ENCODE assay signal across 9 cellular contexts in genomic region chr11:65425971-65426838, GRCh38. TPM values are rescaled to one million over a fixed set of nuclear protein-coding genes. Genes with fewer than 3 reads are reported as not detected.
DNase-seq lines count a peak whose midpoint lies in the region; ATAC-seq, FAIRE-seq and TF ChIP-seq lines count a peak whose summit lies in the region.
"Had no signal": no experiment of that assay in that cellular context is flagged by ENCODE, and none has a peak within 500 bp of the region (broad histone marks: within the 10 kb centered on the region; RNA-seq: fewer than 3 reads in every experiment).

No MANE protein-coding gene starts in this region.

- ATAC-seq in HG02840 (IDR thresholded peaks at IDR 0.05; ENCODE audit: low FRiP score, unreplicated experiment), result no peak

- DNase-seq in GM12865 (ENCODE audit: low read depth), result peak; percentile 91
- peak; percentile 71 for DNase-seq in KG1 (lab: John Stamatoyannopoulos, UW)
- DNase-seq in activated CD4-positive, alpha-beta memory T cell treated with anti-CD3 and anti-CD28 coated beads for 36 hours, result peak; percentile 52
- DNase-seq in fibroblast of villous mesenchyme (ENCODE audit: low read depth), result peak; percentile 88
- peak; percentile 78 for DNase-seq in pons (ENCODE audit: low spot score)
- no peak for DNase-seq in NCI-H187 (lab: John Stamatoyannopoulos, UW)
- DNase-seq in urothelium cell line (ENCODE audit: low spot score), result no peak

- POLR2A ChIA-PET in activated CD4-positive, alpha-beta memory T cell treated with anti-CD3 and anti-CD28 coated beads for 36 hours (lab: Charles Lee), result interaction anchor here (1.1 to 17.4 kb wide), 8 partner anchors 7 to 197 kb away, joined by 3 to 4089 read pairs (median 17); partner anchors contain the start of genes FRMD8, MALAT1 and SLC25A45

- FAIRE-seq in urothelium cell line (lab: Jason Lieb, UNC), result no peak
- FAIRE-seq: colon had no signal

- peaks cover 59% of the 10 kb centered on the region for H3K4me1 Mint-ChIP-seq in activated CD4-positive, alpha-beta memory T cell treated with anti-CD3 and anti-CD28 coated beads for 36 hours (ENCODE audit: low read depth)

- H3K4me3 Mint-ChIP-seq in activated CD4-positive, alpha-beta memory T cell treated with anti-CD3 and anti-CD28 coated beads for 36 hours, result peak overlapping the region; percentile 97

- H3K9me3 Mint-ChIP-seq in activated CD4-positive, alpha-beta memory T cell treated with anti-CD3 and anti-CD28 coated beads for 36 hours, result peaks cover 14% of the 10 kb centered on the region

- CTCF ChIA-PET in activated CD4-positive, alpha-beta memory T cell treated with anti-CD3 and anti-CD28 coated beads for 36 hours (lab: Charles Lee), result interaction anchor here (1.5 to 4.0 kb wide), 3 partner anchors 9 to 80 kb away, joined by 4 to 52 read pairs (median 9); partner anchors contain the start of gene MALAT1

- H3K27ac Mint-ChIP-seq in activated CD4-positive, alpha-beta memory T cell treated with anti-CD3 and anti-CD28 coated beads for 36 hours, result peak overlapping the region; percentile 100

- intact Hi-C loops in activated CD4-positive, alpha-beta memory T cell treated with anti-CD3 and anti-CD28 coated beads for 36 hours (cut with micrococcal nuclease), result loop anchor here (1.0 to 5.0 kb wide), 6 partner anchors 8 to 549 kb away; partner anchors contain the start of genes EHD1 and SLC25A45

- TF ChIP-seq CTCF in GM12865 (IDR thresholded peaks at IDR 0.05; ENCODE audit: insufficient read depth, low read depth, low read length, missing control alignments), result no peak
- TF ChIP-seq CTCF in fibroblast of villous mesenchyme (IDR thresholded peaks at IDR 0.05; ENCODE audit: insufficient read depth, low read depth, low read length), result no peak

- H3K4me3 ChIP-seq in GM12865 (ENCODE audit: low read depth, low read length) (peak overlapping the region; percentile 70), fibroblast of villous mesenchyme (ENCODE audit: low read depth, low read length) (peak overlapping the region; percentile 91)

- H3K27me3 Mint-ChIP-seq in activated CD4-positive, alpha-beta memory T cell treated with anti-CD3 and anti-CD28 coated beads for 36 hours, result peaks cover 24% of the 10 kb centered on the region

- peaks cover 76% of the 10 kb centered on the region for H3K36me3 Mint-ChIP-seq in activated CD4-positive, alpha-beta memory T cell treated with anti-CD3 and anti-CD28 coated beads for 36 hours

RNA-seq across cellular contexts. Expression of gene NEAT1, which starts 3.6 kb away (rescaled TPM):
- total RNA-seq in activated CD4-positive, alpha-beta memory T cell treated with anti-CD3 and anti-CD28 coated beads for 36 hours, result 100 to 1,000 TPM; 593 to 683 TPM
- total RNA-seq in fibroblast of villous mesenchyme, result 413 and 487 TPM in 2 replicates

RNA-seq across cellular contexts. Expression of gene FRMD8, which starts 39.8 kb away (rescaled TPM):
- 10 to 100 TPM; 34.7 to 37.9 TPM for total RNA-seq in activated CD4-positive, alpha-beta memory T cell treated with anti-CD3 and anti-CD28 coated beads for 36 hours
- total RNA-seq in fibroblast of villous mesenchyme, result 44.5 and 60.6 TPM in 2 replicates

RNA-seq across cellular contexts. Expression of gene SLC25A45, which starts 43.8 kb away (rescaled TPM):
- 10 to 100 TPM; 14.4 to 16.1 TPM for total RNA-seq in activated CD4-positive, alpha-beta memory T cell treated with anti-CD3 and anti-CD28 coated beads for 36 hours
- 1.7 and 2.9 TPM in 2 replicates for total RNA-seq in fibroblast of villous mesenchyme

Comparison
In these comparisons a context has a peak if more than half of its experiments do, and no peak if none do; other contexts are left out.
1. DNase-seq: peak in GM12865 (single experiment), KG1 (single experiment), activated CD4-positive, alpha-beta memory T cell treated with anti-CD3 and anti-CD28 coated beads for 36 hours (single experiment), fibroblast of villous mesenchyme (single experiment) and pons (single experiment); none in NCI-H187 (0 of 2) and urothelium cell line (single experiment).